ENCODE assay signal across 9 cellular contexts in genomic region chr9:33391111-33391771, GRCh38. TPM values are rescaled to one million over a fixed set of nuclear protein-coding genes. Genes with fewer than 3 reads are reported as not detected.
A peak's percentile ranks its signal among the peaks of the same experiment; 100 is the strongest.
DNase-seq lines count a peak whose midpoint lies in the region; ATAC-seq and TF ChIP-seq lines count a peak whose summit lies in the region.
"Not testable (repeated sequence)": the region's sequence is repeated elsewhere in the genome, so short reads cannot be mapped to it uniquely, and the experiment has no call there.
"Had no signal": no experiment of that assay in that cellular context is flagged by ENCODE, and none has a peak within 500 bp of the region (broad histone marks: within the 10 kb centered on the region; RNA-seq: fewer than 3 reads in every experiment).

No MANE protein-coding gene starts in this region.

- not testable (repeated sequence) for H3K9me3 ChIP-seq in cardiac muscle cell (ENCODE audit: low read depth); gastrocnemius medialis

- H3K4me3 Mint-ChIP-seq in chondrocyte (ENCODE audit: unreplicated experiment) (peak overlapping the region; percentile 43), mesothelial cell of epicardium (peak overlapping the region; percentile 44)

- H3K27me3 ChIP-seq in cardiac muscle cell, gastrocnemius medialis: not testable (repeated sequence)

- H3K4me1 Mint-ChIP-seq in chondrocyte (ENCODE audit: low read depth) (peaks cover 22% of the 10 kb centered on the region), mesothelial cell of epicardium (peaks cover 38% of the 10 kb centered on the region)

- in situ Hi-C loops in gastrocnemius medialis (cut with MboI; ENCODE audit: low sequenced_read_pairs in 4 of 4) = not testable (repeated sequence)

- intact Hi-C loops in gastrocnemius medialis (cut with DNase I; ENCODE audit: low total_unique reads) = not testable (repeated sequence)

- TF ChIP-seq POLR2A in gastrocnemius medialis (IDR thresholded peaks at IDR 0.05) = not testable (repeated sequence)

- H3K36me3 ChIP-seq in cardiac muscle cell, gastrocnemius medialis: not testable (repeated sequence)

- not testable (repeated sequence) for H3K4me3 ChIP-seq in cardiac muscle cell, gastrocnemius medialis

- not testable (repeated sequence) for H3K36me3 Mint-ChIP-seq in chondrocyte (ENCODE audit: low read depth); mesothelial cell of epicardium

- H3K27ac ChIP-seq in cardiac muscle cell (peak overlapping the region; percentile 96), gastrocnemius medialis (peak overlapping the region; percentile 82 to 90 (median 89))

- not testable (repeated sequence) for TF ChIP-seq CTCF in chondrocyte (IDR thresholded peaks at IDR 0.05); cardiac muscle cell (IDR thresholded peaks at IDR 0.05; ENCODE audit: low read depth, low read length); mesothelial cell of epicardium (IDR thresholded peaks at IDR 0.05; ENCODE audit: unreplicated experiment); gastrocnemius medialis (IDR thresholded peaks at IDR 0.05 in 4 of 5, conservative IDR thresholded peaks at IDR 0.05 in 1 of 5)

- not testable (repeated sequence) for H3K27me3 Mint-ChIP-seq in chondrocyte (ENCODE audit: low read depth); mesothelial cell of epicardium (ENCODE audit: low read depth)

- H3K27ac Mint-ChIP-seq in chondrocyte (ENCODE audit: unreplicated experiment) = peak overlapping the region; percentile 93
- peak overlapping the region; percentile 91 for H3K27ac Mint-ChIP-seq in mesothelial cell of epicardium

- not testable (repeated sequence) for H3K9me3 Mint-ChIP-seq in chondrocyte (ENCODE audit: low read depth); mesothelial cell of epicardium

- peak in 1 of 2 donors; percentile 66 for ATAC-seq in gastrocnemius medialis

- peak; percentile 94 for DNase-seq in A172 (ENCODE audit: low spot score)
- DNase-seq in GM03348 (ENCODE audit: low spot score) = peak; percentile 64
- DNase-seq in NCI-H146 treated with DMSO at 0.1 percent for 48 hours (lab: John Stamatoyannopoulos, UW; ENCODE audit: unreplicated experiment) = peak; percentile 8
- DNase-seq in SK-N-DZ (ENCODE audit: low spot score) = peak; percentile 50
- not testable (repeated sequence) for DNase-seq in chondrocyte (ENCODE audit: low spot score)
- peak; percentile 79 to 98 for DNase-seq in cardiac muscle cell (ENCODE audit: low read depth in 1 of 2, low spot score in 1 of 2)
- DNase-seq in mesothelial cell of epicardium (ENCODE audit: low spot score in 2 of 2, unreplicated experiment in 2 of 2) = peak in 1 of 2 experiments; percentile 64
- DNase-seq in gastrocnemius medialis = peak; percentile 48 to 78

- H3K4me1 ChIP-seq in cardiac muscle cell (ENCODE audit: low read depth) (peaks cover 29% of the 10 kb centered on the region), gastrocnemius medialis (peaks cover 27 to 41% of the 10 kb centered on the region in 2 donors)

RNA-seq across cellular contexts. Expression of gene AQP7, which starts 11.1 kb away (rescaled TPM):
- total RNA-seq in A172 (2014; rRNA removed; shearing (Covaris generic)) = 0.12 TPM in 1 of 2 replicates, not detected in the other
- 0.29 and 0.88 TPM in 2 replicates for polyA plus RNA-seq in SK-N-DZ (2014; cell fraction: cytosol; rRNA removed)
- polyA plus RNA-seq in SK-N-DZ (2014; cell fraction: nucleus; rRNA removed) = 1.7 and 2.1 TPM in 2 replicates
- total RNA-seq in chondrocyte (0.30 to 0.80 TPM (median 0.33 TPM) in 3 replicates), cardiac muscle cell (3.8 and 5.5 TPM in 2 replicates), mesothelial cell of epicardium (0.44 to 1.7 TPM (median 1.3 TPM) in 3 replicates), gastrocnemius medialis (10 to 100 TPM in 1 of 4 donors, 1 to 10 TPM in 3; 2.1 to 10.7 (median 4.1) TPM)
- polyA plus RNA-seq in cardiac muscle cell = 4.2 and 4.5 TPM in 2 replicates
- total RNA-seq: frontal cortex had no signal

RNA-seq across cellular contexts. Expression of gene AQP3, which starts 56.2 kb away (rescaled TPM):
- total RNA-seq in A172 (2014; rRNA removed; shearing (Covaris generic)) = 0.79 and 2.2 TPM in 2 replicates
- polyA plus RNA-seq in SK-N-DZ (2014; cell fraction: cytosol; rRNA removed) = 0.51 and 2.2 TPM in 2 replicates
- 0.58 TPM in 1 of 2 replicates, not detected in the other for polyA plus RNA-seq in SK-N-DZ (2014; cell fraction: nucleus; rRNA removed)
- total RNA-seq in chondrocyte (3.6 to 4.0 TPM (median 3.6 TPM) in 3 replicates), cardiac muscle cell (6.8 and 6.9 TPM in 2 replicates), mesothelial cell of epicardium (0.93 to 1.5 TPM (median 1.3 TPM) in 3 replicates), gastrocnemius medialis (10 to 100 TPM in 2 of 4 donors, 1 to 10 TPM in 2; 1.7 to 24.2 (median 13.5) TPM)
- polyA plus RNA-seq in cardiac muscle cell = 7.2 and 9.0 TPM in 2 replicates
- total RNA-seq: frontal cortex had no signal
